In the genomic region with DNA sequence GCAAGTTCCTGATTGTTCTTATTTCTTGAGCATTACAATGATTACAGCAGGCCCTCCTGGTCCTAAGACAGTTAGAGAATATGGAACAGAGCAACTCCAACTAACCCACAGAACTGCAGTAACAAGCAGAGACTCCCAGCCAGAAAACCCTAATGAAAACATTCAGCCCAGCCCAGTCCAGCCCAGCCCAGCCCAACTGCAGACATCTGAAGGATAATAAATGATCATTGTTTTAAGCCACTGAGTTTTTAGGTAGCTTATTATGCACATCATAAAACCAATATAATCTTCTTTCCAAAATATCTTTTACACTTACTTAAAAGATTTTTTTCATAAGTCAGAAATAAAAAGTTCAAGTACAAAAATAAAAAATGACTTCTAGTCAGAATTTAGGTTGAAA, we compare ENCODE assay signal across 25 cellular contexts. TPM values are rescaled to one million over a fixed set of nuclear protein-coding genes. Genes with fewer than 3 reads are reported as not detected.
"Had no signal": no experiment of that assay in that cellular context is flagged by ENCODE, and none has a peak within 500 bp of the region (broad histone marks: within the 10 kb centered on the region; RNA-seq: fewer than 3 reads in every experiment).

No MANE protein-coding gene starts in this region.

- H3K27ac ChIP-seq: body of pancreas, coronary artery, heart right ventricle, left ventricle myocardium inferior, ovary, right lobe of liver, tibial artery had no signal

- DNase-seq: activated CD4-positive, alpha-beta T cell treated with anti-CD3 and anti-CD28 coated beads for 36 hours; activated CD4-positive, CD25-positive, alpha-beta regulatory T cell; activated CD8-positive, alpha-beta memory T cell treated with anti-CD3 and anti-CD28 coated beads, Interleukin-2, amount 10 ng/mL, durations not matched to agents 7 days and 5 days; activated CD8-positive, alpha-beta T cell treated with anti-CD3 and anti-CD28 coated beads, Interleukin-2, amount 10 ng/mL, durations not matched to agents 7 days and 5 days; activated naive CD4-positive, alpha-beta T cell; activated T-cell treated with anti-CD3 and anti-CD28 coated beads, Interleukin-2, amount 50 U/mL, for 48 hours; aorta; body of pancreas; cerebellar nuclear complex; heart right ventricle; left ventricle myocardium inferior; nephron progenitor cell; ovary; right lobe of liver; stimulated activated CD4-positive, alpha-beta T cell treated with anti-CD3 and anti-CD28 coated beads, Interleukin-4, amount 100 ng/mL, for 1 hour; stimulated activated naive CD8-positive, alpha-beta T cell treated with anti-CD3 and anti-CD28 coated beads, Interleukin-15, Interleukin-2, amounts not matched to agents 100 U/mL and 50 U/mL, for 24 hours had no signal

RNA-seq across cellular contexts. Expression of gene SPOCK3, which starts 51.3 kb away (rescaled TPM):
- total RNA-seq: activated CD4-positive, alpha-beta T cell treated with anti-CD3 and anti-CD28 coated beads for 36 hours; activated CD8-positive, alpha-beta memory T cell treated with anti-CD3 and anti-CD28 coated beads, Interleukin-2, amount 10 ng/mL, durations not matched to agents 7 days and 5 days; activated CD8-positive, alpha-beta T cell treated with anti-CD3 and anti-CD28 coated beads, Interleukin-2, amount 10 ng/mL, durations not matched to agents 7 days and 5 days; activated naive CD4-positive, alpha-beta T cell treated with anti-CD3 and anti-CD28 coated beads, Interleukin-2, amount 50 U/mL, for 72 hours; activated T-helper 2 cell treated with anti-CD3 and anti-CD28 coated beads, Interferon-gamma antibody, Interleukin-2, Interleukin-4, amounts not matched to agents 10 μg/mL and 5 μg/mL and 100 μg/mL, durations not matched to agents 14 hours and 24 hours and 36 hours; aorta; body of pancreas; endothelial cell of umbilical vein; fibroblast of villous mesenchyme; mesenteric fat pad; subcutaneous adipose tissue; T-helper 1 cell treated with Interleukin-12 subunit alpha and Interleukin-12 subunit beta and Interleukin-4 antibody, amounts not matched to agents 30 ng/mL and 1 ng/mL, for 36 hours had no signal
